Comparison of ENCODE assay signal across 24 cellular contexts in the genomic region with DNA sequence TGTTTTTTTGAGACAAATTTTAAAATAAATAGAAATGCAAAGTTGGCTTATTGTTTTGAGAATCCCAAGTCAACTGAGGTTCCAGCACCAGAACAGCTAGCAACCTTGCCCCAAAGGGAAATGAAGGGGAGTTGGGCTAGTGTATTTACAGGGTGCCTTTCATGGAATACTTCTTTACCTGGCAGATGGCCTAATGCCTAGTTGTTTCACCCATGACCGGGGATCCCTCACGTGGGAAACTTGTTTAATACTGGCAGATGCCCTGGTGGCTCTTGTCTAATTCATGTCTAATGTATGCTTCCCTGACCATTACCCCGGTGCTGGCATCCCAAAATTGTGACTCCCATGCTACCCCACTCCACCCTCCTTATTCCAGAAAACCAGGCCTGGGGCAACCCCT.
A peak's percentile ranks its signal among the peaks of the same experiment; 100 is the strongest.
DNase-seq lines count a peak whose midpoint lies in the region; TF ChIP-seq lines count a peak whose summit lies in the region.
"Had no signal": no experiment of that assay in that cellular context is flagged by ENCODE, and none has a peak within 500 bp of the region (broad histone marks: within the 10 kb centered on the region; RNA-seq: fewer than 3 reads in every experiment).

No MANE protein-coding gene starts in this region.

- no peak for TF ChIP-seq CTCF in testis (IDR thresholded peaks at IDR 0.05)

- peaks cover 5% of the 10 kb centered on the region for H3K9me3 Mint-ChIP-seq in activated naive CD4-positive, alpha-beta T cell treated with anti-CD3 and anti-CD28 coated beads for 36 hours

- H3K27ac ChIP-seq in HUES64 (ENCODE audit: low read depth, low read length) (peak overlapping the region; percentile 99), testis (no peak overlapping the region)
- H3K27ac ChIP-seq: 22Rv1, BLaER1, Peyer's patch, SJCRH30 had no signal

- TF ChIP-seq POLR2A in testis (IDR thresholded peaks at IDR 0.05): no peak

- WGBS in HUES64: 20% methylated on average over 3 of the region's 3 CpGs
- WGBS in testis, 2 donors: 72 to 79% methylated on average over 3 of the region's 3 CpGs

- no peak overlapping the region for H3K27ac Mint-ChIP-seq in activated naive CD4-positive, alpha-beta T cell treated with anti-CD3 and anti-CD28 coated beads for 36 hours
- H3K27ac Mint-ChIP-seq: CD8-positive, alpha-beta T cell; HFFc6 had no signal

- H3K4me3 ChIP-seq in HUES64 (ENCODE audit: low read length) (peak overlapping the region; percentile 65), testis (no peak overlapping the region)
- H3K4me3 ChIP-seq: BLaER1, Peyer's patch, SJCRH30 had no signal

- H3K9ac ChIP-seq in ES-I3 (ENCODE audit: low read depth, low read length) (peak overlapping the region; percentile 36), HUES64 (ENCODE audit: low read depth, low read length) (peak overlapping the region; percentile 77)
- H3K9ac ChIP-seq: BLaER1 had no signal

- H3K27me3 Mint-ChIP-seq in activated naive CD4-positive, alpha-beta T cell treated with anti-CD3 and anti-CD28 coated beads for 36 hours (ENCODE audit: low read depth): no peaks in the 10 kb centered on the region
- H3K27me3 Mint-ChIP-seq: IgD-negative memory B cell had no signal

- no peak overlapping the region for H3K4me3 Mint-ChIP-seq in activated naive CD4-positive, alpha-beta T cell treated with anti-CD3 and anti-CD28 coated beads for 36 hours
- H3K4me3 Mint-ChIP-seq: CD8-positive, alpha-beta T cell; HFFc6; IgD-negative memory B cell had no signal

- H3K4me1 ChIP-seq in ES-I3 (ENCODE audit: insufficient read depth, low read length) (peaks cover 11% of the 10 kb centered on the region; the same call in 1 of the 2 replicates), HUES64 (ENCODE audit: insufficient read depth, low read length) (peaks cover 87% of the 10 kb centered on the region), testis (no peaks in the 10 kb centered on the region)
- H3K4me1 ChIP-seq: BLaER1, Peyer's patch, SJCRH30 had no signal

- no peaks in the 10 kb centered on the region for H3K4me1 Mint-ChIP-seq in activated naive CD4-positive, alpha-beta T cell treated with anti-CD3 and anti-CD28 coated beads for 36 hours (ENCODE audit: low read depth)
- H3K4me1 Mint-ChIP-seq: IgD-negative memory B cell had no signal

- peak; percentile 11 for DNase-seq in iPS DF 4.7 (ENCODE audit: extremely low read depth, low spot score)
- peak; percentile 15 for DNase-seq in iPS-NIHi11 (ENCODE audit: low spot score)
- DNase-seq in testis: no peak
- DNase-seq in activated CD4-positive, alpha-beta T cell treated with anti-CD3 and anti-CD28 coated beads, Interleukin-2, amount 50 U/mL, for 4 hours: no peak
- DNase-seq in NCI-H774 (lab: John Stamatoyannopoulos, UW): no peak
- no peak for DNase-seq in activated naive CD4-positive, alpha-beta T cell treated with anti-CD3 and anti-CD28 coated beads for 36 hours
- DNase-seq: ACHN; Calu3; CD8-positive, alpha-beta T cell; DMS153; HFFc6; NCI-H1105; NCI-H146; NCI-H2029 treated with DMSO at 0.1 percent for 48 hours; NCI-H226; NCI-H510A treated with DMSO at 0.1 percent for 48 hours; NCI-H82; Peyer's patch; SJCRH30 had no signal

- CTCF ChIA-PET in activated naive CD4-positive, alpha-beta T cell treated with anti-CD3 and anti-CD28 coated beads for 36 hours (lab: Charles Lee): no interaction called here

- H3K9me3 ChIP-seq in ES-I3 (ENCODE audit: control insufficient read depth, insufficient read depth, low read length) (no peaks in the 10 kb centered on the region), HUES64 (ENCODE audit: insufficient read depth, low read depth, low read length) (no peaks in the 10 kb centered on the region), testis (no peaks in the 10 kb centered on the region)
- H3K9me3 ChIP-seq: BLaER1, Peyer's patch, SJCRH30 had no signal

- H3K36me3 ChIP-seq in ES-I3 (ENCODE audit: insufficient read depth, low read length): no peaks in the 10 kb centered on the region
- H3K36me3 ChIP-seq in HUES64 (ENCODE audit: insufficient read depth, low read length): no peaks in the 10 kb centered on the region
- no peaks in the 10 kb centered on the region for H3K36me3 ChIP-seq in testis (ENCODE audit: low read depth, missing control alignments)
- H3K36me3 ChIP-seq: BLaER1, Peyer's patch, SJCRH30 had no signal

- H3K27me3 ChIP-seq in HUES64 (ENCODE audit: insufficient read depth, low read length) (no peaks in the 10 kb centered on the region), testis (no peaks in the 10 kb centered on the region)
- H3K27me3 ChIP-seq: BLaER1, Peyer's patch, SJCRH30 had no signal

- intact Hi-C loops in testis (cut with DNase I; ENCODE audit: low total_unique reads): no loop called here
- intact Hi-C loops in activated naive CD4-positive, alpha-beta T cell treated with anti-CD3 and anti-CD28 coated beads for 36 hours (cut with micrococcal nuclease): no loop called here

- no peaks in the 10 kb centered on the region for H3K36me3 Mint-ChIP-seq in activated naive CD4-positive, alpha-beta T cell treated with anti-CD3 and anti-CD28 coated beads for 36 hours (ENCODE audit: low read depth)
- H3K36me3 Mint-ChIP-seq: CD8-positive, alpha-beta T cell; IgD-negative memory B cell had no signal

Comparison
In these comparisons a context has a peak if more than half of its experiments do, and no peak if none do; other contexts are left out.
1. DNase-seq: peak in iPS DF 4.7 (single experiment) and iPS-NIHi11 (single experiment); none in testis (single experiment), activated CD4-positive, alpha-beta T cell treated with anti-CD3 and anti-CD28 coated beads, Interleukin-2, amount 50 U/mL, for 4 hours (0 of 2), NCI-H774 (single experiment) and activated naive CD4-positive, alpha-beta T cell treated with anti-CD3 and anti-CD28 coated beads for 36 hours (single experiment).